In genomic region chr9:105693435-105694275, GRCh38 we compare ENCODE assay signal across 8 cellular contexts. TPM values are rescaled to one million over a fixed set of nuclear protein-coding genes. Genes with fewer than 3 reads are reported as not detected.
DNase-seq lines count a peak whose midpoint lies in the region; ATAC-seq and TF ChIP-seq lines count a peak whose summit lies in the region.

No MANE protein-coding gene starts in this region.

- 0 out of 2 replicates have a peak, but pooled peaks cover 4% of the 10 kb centered on the region for H3K27me3 ChIP-seq in HAP-1 (ENCODE audit: low read depth)

- peaks cover 19 to 21% of the 10 kb centered on the region in 2 donors for H3K4me1 Mint-ChIP-seq in immature natural killer cell
- peaks cover 20% of the 10 kb centered on the region for H3K4me1 Mint-ChIP-seq in stimulated activated naive CD8-positive, alpha-beta T cell treated with anti-CD3 and anti-CD28 coated beads, Interleukin-15, amount 100 ng/mL, for 72 hours

- H3K36me3 Mint-ChIP-seq in immature natural killer cell: no peaks in the 10 kb centered on the region

- H3K4me1 ChIP-seq in HAP-1: peaks cover 18% of the 10 kb centered on the region; the same call in 1 of the 2 replicates

- no peak for TF ChIP-seq CTCF in LNCaP clone FGC (IDR thresholded peaks at IDR 0.05; ENCODE audit: control insufficient read depth, extremely low read depth, insufficient read depth)

- H3K4me3 Mint-ChIP-seq in immature natural killer cell: peak overlapping the region; percentile 81 to 90 (median 87)
- H3K4me3 Mint-ChIP-seq in stimulated activated naive CD8-positive, alpha-beta T cell treated with anti-CD3 and anti-CD28 coated beads, Interleukin-15, amount 100 ng/mL, for 72 hours: peak overlapping the region; percentile 73 to 83

- H3K9me3 Mint-ChIP-seq in immature natural killer cell: no peaks in the 10 kb centered on the region
- no peaks in the 10 kb centered on the region for H3K9me3 Mint-ChIP-seq in stimulated activated naive CD8-positive, alpha-beta T cell treated with anti-CD3 and anti-CD28 coated beads, Interleukin-15, amount 100 ng/mL, for 72 hours

- peak overlapping the region in 2 of 6 donors; percentile 3 to 79 for H3K27ac Mint-ChIP-seq in immature natural killer cell
- H3K27ac Mint-ChIP-seq in stimulated activated naive CD8-positive, alpha-beta T cell treated with anti-CD3 and anti-CD28 coated beads, Interleukin-15, amount 100 ng/mL, for 72 hours: peak overlapping the region; percentile 21 to 31

- peak; percentile 8 for DNase-seq in activated naive CD4-positive, alpha-beta T cell treated with Interleukin-2 at 50 U/mL for 16 hours
- no peak for DNase-seq in activated naive CD4-positive, alpha-beta T cell (lab: John Stamatoyannopoulos, UW)
- DNase-seq in HAP-1 (ENCODE audit: low spot score in 2 of 2) (no peak), LNCaP clone FGC (ENCODE audit: low read depth) (no peak), immature natural killer cell (peak; percentile 9 to 14 (median 13)), D341Med (ENCODE audit: low spot score) (no peak)
- DNase-seq in activated naive CD4-positive, alpha-beta T cell treated with anti-CD3 and anti-CD28 coated beads, Interleukin-2, amount 50 U/mL, for 16 hours: peak; percentile 13
- peak in 1 of 2 donors; percentile 8 for DNase-seq in stimulated activated naive CD8-positive, alpha-beta T cell treated with anti-CD3 and anti-CD28 coated beads, Interleukin-15, amount 100 ng/mL, for 72 hours

- peak; percentile 0 for ATAC-seq in stimulated activated naive CD8-positive, alpha-beta T cell treated with anti-CD3 and anti-CD28 coated beads, Interleukin-15, amount 100 ng/mL, for 72 hours

- in situ Hi-C loops in HAP-1 (cut with MboI; ENCODE audit: low sequenced_read_pairs): no loop called here

- peaks cover 7 to 13% (median 10%) of the 10 kb centered on the region in 3 donors for H3K27me3 Mint-ChIP-seq in immature natural killer cell (ENCODE audit: low read depth in 3 of 3)
- peaks cover 19% of the 10 kb centered on the region for H3K27me3 Mint-ChIP-seq in stimulated activated naive CD8-positive, alpha-beta T cell treated with anti-CD3 and anti-CD28 coated beads, Interleukin-15, amount 100 ng/mL, for 72 hours

- no peaks in the 10 kb centered on the region for H3K9me3 ChIP-seq in HAP-1

- peak overlapping the region; percentile 56 for H3K4me3 ChIP-seq in HAP-1
- peak overlapping the region; percentile 67 for H3K4me3 ChIP-seq in LNCaP clone FGC (ENCODE audit: low read depth, low read length)

- H3K36me3 ChIP-seq in HAP-1 (replicated peaks): no peaks in the 10 kb centered on the region

RNA-seq across cellular contexts. Expression of gene TMEM38B, which starts 0.7 kb away (rescaled TPM):
- polyA plus RNA-seq in immature natural killer cell: 10 to 100 TPM; 15.9 to 21.3 (median 17.9) TPM

RNA-seq across cellular contexts. Expression of gene TAL2, which starts 31.4 kb away (rescaled TPM):
- not detected for polyA plus RNA-seq in immature natural killer cell

Comparison
In these comparisons a context has a peak if more than half of its experiments do, and no peak if none do; other contexts are left out.
1. DNase-seq: peak in activated naive CD4-positive, alpha-beta T cell treated with Interleukin-2 at 50 U/mL for 16 hours (single experiment), activated naive CD4-positive, alpha-beta T cell treated with anti-CD3 and anti-CD28 coated beads, Interleukin-2, amount 50 U/mL, for 16 hours (single experiment) and immature natural killer cell (3 of 3); none in activated naive CD4-positive, alpha-beta T cell (0 of 4), HAP-1 (0 of 2), LNCaP clone FGC (single experiment) and D341Med (single experiment).